Comparison of ENCODE assay signal across 23 cellular contexts in genomic region chr10:89398003-89398749, GRCh38. TPM values are rescaled to one million over a fixed set of nuclear protein-coding genes. Genes with fewer than 3 reads are reported as not detected.
DNase-seq lines count a peak whose midpoint lies in the region; TF ChIP-seq lines count a peak whose summit lies in the region.
"Had no signal": no experiment of that assay in that cellular context is flagged by ENCODE, and none has a peak within 500 bp of the region (broad histone marks: within the 10 kb centered on the region; RNA-seq: fewer than 3 reads in every experiment).

No MANE protein-coding gene starts in this region.

- CTCF ChIA-PET in activated CD4-positive, alpha-beta memory T cell treated with anti-CD3 and anti-CD28 coated beads, Interleukin-2, amount 10 ng/mL, durations not matched to agents 7 days and 5 days (lab: Charles Lee): no interaction called here
- CTCF ChIA-PET in activated CD4-positive, alpha-beta memory T cell treated with anti-CD3 and anti-CD28 coated beads for 36 hours (lab: Charles Lee): no interaction called here
- CTCF ChIA-PET in HEK293T (lab: Yijun Ruan, JAX): no interaction called here

- H3K4me3 ChIP-seq in SJCRH30 (no peak overlapping the region), skeletal muscle satellite cell (ENCODE audit: low read length) (peak overlapping the region; percentile 7)
- H3K4me3 ChIP-seq: GM12878 had no signal

- H3K27ac Mint-ChIP-seq in activated CD4-positive, alpha-beta memory T cell treated with anti-CD3 and anti-CD28 coated beads, Interleukin-2, amount 10 ng/mL, durations not matched to agents 7 days and 5 days: peak overlapping the region; percentile 16
- no peak overlapping the region for H3K27ac Mint-ChIP-seq in activated CD4-positive, alpha-beta memory T cell treated with anti-CD3 and anti-CD28 coated beads for 36 hours
- H3K27ac Mint-ChIP-seq: natural killer cell had no signal

- peaks cover 59% of the 10 kb centered on the region for H3K4me1 Mint-ChIP-seq in activated CD4-positive, alpha-beta memory T cell treated with anti-CD3 and anti-CD28 coated beads, Interleukin-2, amount 10 ng/mL, durations not matched to agents 7 days and 5 days
- peaks cover 18% of the 10 kb centered on the region for H3K4me1 Mint-ChIP-seq in activated CD4-positive, alpha-beta memory T cell treated with anti-CD3 and anti-CD28 coated beads for 36 hours (ENCODE audit: low read depth)

- H3K9me3 ChIP-seq in SJCRH30 (replicated peaks): no peaks in the 10 kb centered on the region
- no peaks in the 10 kb centered on the region for H3K9me3 ChIP-seq in skeletal muscle satellite cell (replicated peaks; ENCODE audit: low read length)

- H3K9me3 Mint-ChIP-seq in activated CD4-positive, alpha-beta memory T cell treated with anti-CD3 and anti-CD28 coated beads, Interleukin-2, amount 10 ng/mL, durations not matched to agents 7 days and 5 days: no peaks in the 10 kb centered on the region
- no peaks in the 10 kb centered on the region for H3K9me3 Mint-ChIP-seq in activated CD4-positive, alpha-beta memory T cell treated with anti-CD3 and anti-CD28 coated beads for 36 hours
- H3K9me3 Mint-ChIP-seq: natural killer cell had no signal

- no peaks in the 10 kb centered on the region for H3K27me3 ChIP-seq in SJCRH30
- no peaks in the 10 kb centered on the region for H3K27me3 ChIP-seq in skeletal muscle satellite cell (ENCODE audit: control insufficient read depth, insufficient read depth, low read length)

- no peaks in the 10 kb centered on the region for H3K36me3 ChIP-seq in SJCRH30
- peaks cover 5% of the 10 kb centered on the region for H3K36me3 ChIP-seq in skeletal muscle satellite cell (ENCODE audit: insufficient read depth, low read length)

- DNase-seq in activated CD4-positive, alpha-beta memory T cell treated with anti-CD3 and anti-CD28 coated beads, Interleukin-2, amount 10 ng/mL, durations not matched to agents 7 days and 5 days: no peak
- no peak for DNase-seq in activated CD4-positive, alpha-beta memory T cell treated with anti-CD3 and anti-CD28 coated beads for 36 hours
- DNase-seq in SJCRH30: peak; percentile 61 to 72
- peak; percentile 52 for DNase-seq in foreskin melanocyte
- no peak for DNase-seq in NCI-H526 treated with DMSO at 0.1 percent for 48 hours (lab: John Stamatoyannopoulos, UW)
- DNase-seq in HEK293T (ENCODE audit: extremely low spot score): no peak
- no peak for DNase-seq in NCI-H1930 (lab: John Stamatoyannopoulos, UW)
- DNase-seq: activated CD4-positive, alpha-beta T cell treated with anti-CD3 and anti-CD28 coated beads, Interleukin-2, amount 50 U/mL, for 1 hour; activated effector memory CD4-positive, alpha-beta T cell treated with anti-CD3 and anti-CD28 coated beads, Interleukin-2, amount 50 U/mL, for 16 hours; anterior cingulate cortex; hippocampal formation; mesendoderm; natural killer cell; NCI-H1092 treated with DMSO at 0.1 percent for 48 hours; NCI-H69; posterior cingulate gyrus; SHP77; stimulated activated CD4-positive, alpha-beta T cell treated with anti-CD3 and anti-CD28 coated beads, Interleukin-4, amount 100 ng/mL, for 24 hours had no signal

- H3K4me2 ChIP-seq in skeletal muscle satellite cell (ENCODE audit: low read length): peak overlapping the region; percentile 13
- H3K4me2 ChIP-seq: KMS-11 had no signal

- no peak overlapping the region for H3K9ac ChIP-seq in skeletal muscle satellite cell (ENCODE audit: low read depth, low read length)
- H3K9ac ChIP-seq: KMS-11 had no signal

- POLR2A ChIA-PET in activated CD4-positive, alpha-beta memory T cell treated with anti-CD3 and anti-CD28 coated beads, Interleukin-2, amount 10 ng/mL, durations not matched to agents 7 days and 5 days (lab: Charles Lee): interaction anchor here (2.3 kb wide), 1 partner anchor 16 kb away, joined by 11 read pairs; the partner anchor contains the start of gene IFIT5
- POLR2A ChIA-PET in activated CD4-positive, alpha-beta memory T cell treated with anti-CD3 and anti-CD28 coated beads for 36 hours (lab: Charles Lee): no interaction called here
- POLR2A ChIA-PET in HEK293T (lab: Yijun Ruan, JAX): no interaction called here

- H3K4me1 ChIP-seq in SJCRH30 (peaks cover 5% of the 10 kb centered on the region; the same call in 1 of the 2 replicates), skeletal muscle satellite cell (ENCODE audit: control insufficient read depth, insufficient read depth, low read length) (peaks cover 14% of the 10 kb centered on the region)

- intact Hi-C loops in activated CD4-positive, alpha-beta memory T cell treated with anti-CD3 and anti-CD28 coated beads for 36 hours (cut with micrococcal nuclease): no loop called here

- H3K27ac ChIP-seq in SJCRH30: no peak overlapping the region
- H3K27ac ChIP-seq: KMS-11 had no signal

- H3K4me3 Mint-ChIP-seq in activated CD4-positive, alpha-beta memory T cell treated with anti-CD3 and anti-CD28 coated beads, Interleukin-2, amount 10 ng/mL, durations not matched to agents 7 days and 5 days: no peak overlapping the region
- H3K4me3 Mint-ChIP-seq in activated CD4-positive, alpha-beta memory T cell treated with anti-CD3 and anti-CD28 coated beads for 36 hours: no peak overlapping the region
- H3K4me3 Mint-ChIP-seq: natural killer cell had no signal

- H3K36me3 Mint-ChIP-seq in activated CD4-positive, alpha-beta memory T cell treated with anti-CD3 and anti-CD28 coated beads, Interleukin-2, amount 10 ng/mL, durations not matched to agents 7 days and 5 days (ENCODE audit: low read depth): peaks cover 83% of the 10 kb centered on the region
- no peaks in the 10 kb centered on the region for H3K36me3 Mint-ChIP-seq in activated CD4-positive, alpha-beta memory T cell treated with anti-CD3 and anti-CD28 coated beads for 36 hours

- no peaks in the 10 kb centered on the region for H3K27me3 Mint-ChIP-seq in activated CD4-positive, alpha-beta memory T cell treated with anti-CD3 and anti-CD28 coated beads, Interleukin-2, amount 10 ng/mL, durations not matched to agents 7 days and 5 days
- H3K27me3 Mint-ChIP-seq in activated CD4-positive, alpha-beta memory T cell treated with anti-CD3 and anti-CD28 coated beads for 36 hours: no peaks in the 10 kb centered on the region

TF ChIP-seq in HEK293T, 16 proteins besides CTCF, POLR2A, EP300 and RAD21:
- TF ChIP-seq CTBP1 (IDR thresholded peaks at IDR 0.05; ENCODE audit: borderline replicate concordance) (no peak), HDGF (IDR thresholded peaks at IDR 0.05; ENCODE audit: borderline replicate concordance) (no peak), SP1 (IDR thresholded peaks at IDR 0.05) (no peak), PKNOX1 (IDR thresholded peaks at IDR 0.05) (no peak), FOXK2 (IDR thresholded peaks at IDR 0.05) (no peak), ELF4 (IDR thresholded peaks at IDR 0.05) (no peak), FOXA1 (IDR thresholded peaks at IDR 0.05) (no peak), L3MBTL2 (conservative IDR thresholded peaks at IDR 0.05) (no peak)

RNA-seq across cellular contexts. Expression of gene IFIT1, which starts 5.8 kb away (rescaled TPM):
- total RNA-seq in activated CD4-positive, alpha-beta memory T cell treated with anti-CD3 and anti-CD28 coated beads, Interleukin-2, amount 10 ng/mL, durations not matched to agents 7 days and 5 days: 10 to 100 TPM; 69.8 to 71.6 TPM
- 1 to 10 TPM; 5.2 to 5.5 TPM for total RNA-seq in activated CD4-positive, alpha-beta memory T cell treated with anti-CD3 and anti-CD28 coated beads for 36 hours
- total RNA-seq in SJCRH30 (2014; rRNA removed; shearing (Covaris generic)): 0.33 and 0.36 TPM in 2 replicates
- 3.9 and 4.6 TPM in 2 replicates for total RNA-seq in skeletal muscle satellite cell (2012; rRNA removed)

RNA-seq across cellular contexts. Expression of gene IFIT5, which starts 16.2 kb away (rescaled TPM):
- 10 to 100 TPM; 44.0 to 45.1 TPM for total RNA-seq in activated CD4-positive, alpha-beta memory T cell treated with anti-CD3 and anti-CD28 coated beads, Interleukin-2, amount 10 ng/mL, durations not matched to agents 7 days and 5 days
- total RNA-seq in activated CD4-positive, alpha-beta memory T cell treated with anti-CD3 and anti-CD28 coated beads for 36 hours: 10 to 100 TPM; 10.1 to 10.9 TPM
- 7.1 and 8.1 TPM in 2 replicates for total RNA-seq in SJCRH30 (2014; rRNA removed; shearing (Covaris generic))
- total RNA-seq in skeletal muscle satellite cell (2012; rRNA removed): 17.9 and 20.3 TPM in 2 replicates

RNA-seq across cellular contexts. Expression of gene IFIT1B, which starts 20.3 kb away (rescaled TPM):
- total RNA-seq in activated CD4-positive, alpha-beta memory T cell treated with anti-CD3 and anti-CD28 coated beads, Interleukin-2, amount 10 ng/mL, durations not matched to agents 7 days and 5 days: under 1 TPM in 1 of 2 experiments, not detected in 1; 0.15 TPM
- not detected for total RNA-seq in activated CD4-positive, alpha-beta memory T cell treated with anti-CD3 and anti-CD28 coated beads for 36 hours
- total RNA-seq in SJCRH30 (2014; rRNA removed; shearing (Covaris generic)): not detected in 2 replicates
- total RNA-seq in skeletal muscle satellite cell (2012; rRNA removed): under 0.01 TPM in 1 of 2 replicates, not detected in the other
- total RNA-seq: A172, GM12878, natural killer cell, ureter had no signal

Comparison
In these comparisons a context has a peak if more than half of its experiments do, and no peak if none do; other contexts are left out.
1. RNA of gene IFIT1, which starts 5.8 kb away (total RNA-seq): 69.8 to 71.6 TPM in activated CD4-positive, alpha-beta memory T cell treated with anti-CD3 and anti-CD28 coated beads, Interleukin-2, amount 10 ng/mL, durations not matched to agents 7 days and 5 days; 5.2 to 5.5 TPM in activated CD4-positive, alpha-beta memory T cell treated with anti-CD3 and anti-CD28 coated beads for 36 hours and 0.33 to 0.36 TPM in SJCRH30; every median in the first group is over 10 times any median in the second.
2. DNase-seq: peak in SJCRH30 (2 of 2) and foreskin melanocyte (single experiment); none in activated CD4-positive, alpha-beta memory T cell treated with anti-CD3 and anti-CD28 coated beads, Interleukin-2, amount 10 ng/mL, durations not matched to agents 7 days and 5 days (single experiment), activated CD4-positive, alpha-beta memory T cell treated with anti-CD3 and anti-CD28 coated beads for 36 hours (single experiment), NCI-H526 treated with DMSO at 0.1 percent for 48 hours (single experiment), HEK293T (single experiment) and NCI-H1930 (0 of 2).